Comparison of ENCODE assay signal across 12 cellular contexts in genomic region chr9:7115606-7116005, GRCh38.
"Had no signal": no experiment of that assay in that cellular context is flagged by ENCODE, and none has a peak within 500 bp of the region (broad histone marks: within the 10 kb centered on the region; RNA-seq: fewer than 3 reads in every experiment).

No MANE protein-coding gene starts in this region.

- H3K27me3 Mint-ChIP-seq: activated naive CD4-positive, alpha-beta T cell treated with anti-CD3 and anti-CD28 coated beads, Interleukin-2, amount 50 U/mL, for 24 hours had no signal

- H3K9me3 Mint-ChIP-seq: activated naive CD4-positive, alpha-beta T cell treated with anti-CD3 and anti-CD28 coated beads, Interleukin-2, amount 50 U/mL, for 24 hours; nephron progenitor cell; stimulated activated effector memory CD8-positive, alpha-beta T cell treated with anti-CD3 and anti-CD28 coated beads, Interleukin-12 subunit alpha, Interleukin-12 subunit beta, amount 100 ng/mL, for 72 hours had no signal

- H3K27ac Mint-ChIP-seq: activated naive CD4-positive, alpha-beta T cell treated with anti-CD3 and anti-CD28 coated beads, Interleukin-2, amount 50 U/mL, for 24 hours; nephron progenitor cell; stimulated activated effector memory CD8-positive, alpha-beta T cell treated with anti-CD3 and anti-CD28 coated beads, Interleukin-12 subunit alpha, Interleukin-12 subunit beta, amount 100 ng/mL, for 72 hours had no signal

- H3K4me3 Mint-ChIP-seq: activated naive CD4-positive, alpha-beta T cell treated with anti-CD3 and anti-CD28 coated beads, Interleukin-2, amount 50 U/mL, for 24 hours; nephron progenitor cell; stimulated activated effector memory CD8-positive, alpha-beta T cell treated with anti-CD3 and anti-CD28 coated beads, Interleukin-12 subunit alpha, Interleukin-12 subunit beta, amount 100 ng/mL, for 72 hours had no signal

- DNase-seq: amniotic stem cell; body of pancreas; effector memory CD4-positive, alpha-beta T cell; heart left ventricle; nephron progenitor cell; psoas muscle; right lobe of liver; thyroid gland; uterus had no signal

- ATAC-seq: activated CD4-positive, CD25-positive, alpha-beta regulatory T cell treated with anti-CD3 and anti-CD28 coated beads, Interleukin-2, amount 50 U/mL, for 24 hours; body of pancreas; heart left ventricle; psoas muscle; right lobe of liver; stimulated activated effector memory CD8-positive, alpha-beta T cell treated with anti-CD3 and anti-CD28 coated beads, Interleukin-12 subunit alpha, Interleukin-12 subunit beta, amount 100 ng/mL, for 72 hours had no signal
